29 cellular contexts compared by ENCODE assay signal in genomic region chr2:231047270-231047921, GRCh38. TPM values are rescaled to one million over a fixed set of nuclear protein-coding genes. Genes with fewer than 3 reads are reported as not detected.
DNase-seq lines count a peak whose midpoint lies in the region; ATAC-seq and TF ChIP-seq lines count a peak whose summit lies in the region.
"Had no signal": no experiment of that assay in that cellular context is flagged by ENCODE, and none has a peak within 500 bp of the region (broad histone marks: within the 10 kb centered on the region; RNA-seq: fewer than 3 reads in every experiment).

No MANE protein-coding gene starts in this region.

- TF ChIP-seq CTCF in osteoblast (IDR thresholded peaks at IDR 0.05; ENCODE audit: extremely low read depth, low read depth, low read length), result no peak
- TF ChIP-seq CTCF in upper lobe of right lung (IDR thresholded peaks at IDR 0.05), result no peak

- H3K4me1 ChIP-seq in osteoblast (ENCODE audit: insufficient read depth, low read length), result no peaks in the 10 kb centered on the region
- peaks cover 3% of the 10 kb centered on the region for H3K4me1 ChIP-seq in upper lobe of right lung

- H3K27me3 ChIP-seq in layer of hippocampus (ENCODE audit: control insufficient read depth, insufficient read depth, low read length) (no peaks in the 10 kb centered on the region), osteoblast (ENCODE audit: insufficient read depth, low read length) (peaks cover 38% of the 10 kb centered on the region), upper lobe of right lung (peaks cover 12% of the 10 kb centered on the region)

- no peaks in the 10 kb centered on the region for H4K20me1 ChIP-seq in osteoblast (ENCODE audit: insufficient read depth, low read length)

- H3K27ac ChIP-seq in layer of hippocampus (ENCODE audit: low read depth, low read length), result peak overlapping the region; percentile 90
- no peak overlapping the region for H3K27ac ChIP-seq in osteoblast (ENCODE audit: low read depth, low read length)
- no peak overlapping the region for H3K27ac ChIP-seq in upper lobe of right lung
- H3K27ac ChIP-seq: epithelial cell of prostate, prostate gland, skin epidermis had no signal

- H3K4me2 ChIP-seq in osteoblast (ENCODE audit: insufficient read depth, low read length), result no peak overlapping the region
- H3K4me2 ChIP-seq: GM23338 had no signal

- no peak overlapping the region for H2AFZ ChIP-seq in osteoblast (ENCODE audit: low read length)
- H2AFZ ChIP-seq: GM23338 had no signal

- no peaks in the 10 kb centered on the region for H3K79me2 ChIP-seq in osteoblast (ENCODE audit: insufficient read depth, low read length)

- no peak for ATAC-seq in upper lobe of right lung
- ATAC-seq in esophagus mucosa, result no peak
- ATAC-seq: activated T-cell treated with anti-CD3 and anti-CD28 coated beads, Interleukin-2, amount 50 U/mL, for 4 hours; GM23338; natural killer cell treated with Interleukin-12 subunit alpha and Interleukin-12 subunit beta and Interleukin-15 and Interleukin-18, amount 100 ng/mL, for 72 hours; Panc1; stimulated activated effector memory CD8-positive, alpha-beta T cell treated with anti-CD3 and anti-CD28 coated beads, Interleukin-12 subunit alpha, Interleukin-12 subunit beta, amount 100 ng/mL, for 72 hours had no signal

- H3K4me3 ChIP-seq in osteoblast (ENCODE audit: insufficient read depth, low read length) (no peak overlapping the region), upper lobe of right lung (no peak overlapping the region)
- H3K4me3 ChIP-seq: GM23338, prostate gland, skin epidermis had no signal

- H3K36me3 ChIP-seq in osteoblast (ENCODE audit: insufficient read depth, low read length) (no peaks in the 10 kb centered on the region), upper lobe of right lung (no peaks in the 10 kb centered on the region)
- H3K36me3 ChIP-seq: prostate gland had no signal

- H3K9me3 ChIP-seq in osteoblast (ENCODE audit: low read depth, low read length) (no peaks in the 10 kb centered on the region), upper lobe of right lung (no peaks in the 10 kb centered on the region)
- H3K9me3 ChIP-seq: prostate gland had no signal

- intact Hi-C loops in upper lobe of right lung (cut with DNase I), result no loop called here

- DNase-seq in astrocyte of the hippocampus (ENCODE audit: low read depth, low spot score) (peak; percentile 39), osteoblast (ENCODE audit: insufficient read length, low spot score, missing footprints) (peak; percentile 56), upper lobe of right lung (peak; percentile 37), mesenteric fat pad (ENCODE audit: low spot score) (no peak), NCI-H82 (lab: John Stamatoyannopoulos, UW) (no peak)
- no peak for DNase-seq in stimulated activated CD4-positive, alpha-beta T cell treated with anti-CD3 and anti-CD28 coated beads, Interleukin-4, amount 100 ng/mL, for 1 hour
- DNase-seq: activated naive CD4-positive, alpha-beta T cell treated with Interleukin-2 at 50 U/mL for 16 hours; activated T-cell treated with anti-CD3 and anti-CD28 coated beads, Interleukin-2, amount 50 U/mL, for 4 hours; AML-193; amniotic stem cell; COR-L47; mesenchymal stem cell; NCI-H1436; NCI-H510A; NK-92 treated with Interleukin-12 subunit alpha and Interleukin-12 subunit beta, amount 100 ng/mL, for 24 hours; stimulated activated CD4-positive, alpha-beta T cell treated with anti-CD3 and anti-CD28 coated beads, Interleukin-1b, Interleukin-23, amount 100 ng/mL, for 48 hours; T-helper 1 cell had no signal

RNA-seq across cellular contexts. Expression of gene PSMD1, which starts 9.3 kb away (rescaled TPM):
- total RNA-seq in osteoblast (112 TPM in 2 replicates), upper lobe of right lung (59.0 TPM), mesenteric fat pad (101 TPM), esophagus mucosa (84.0 TPM)

RNA-seq across cellular contexts. Expression of gene C2orf72, which starts 10.1 kb away (rescaled TPM):
- total RNA-seq in osteoblast (not detected in 2 replicates), upper lobe of right lung (1.5 TPM), mesenteric fat pad (not detected), esophagus mucosa (0.08 TPM)
- total RNA-seq: fibroblast of villous mesenchyme, MCF 10A had no signal

RNA-seq across cellular contexts. Expression of gene SPATA3, which starts 51.5 kb away (rescaled TPM):
- total RNA-seq in osteoblast (not detected in 2 replicates), upper lobe of right lung (not detected), mesenteric fat pad (not detected), esophagus mucosa (not detected)
- total RNA-seq: activated T-cell treated with anti-CD3 and anti-CD28 coated beads, Interleukin-2, amount 50 U/mL, for 4 hours; fibroblast of villous mesenchyme; GM23338; kidney epithelial cell; MCF 10A had no signal

Comparison
In these comparisons a context has a peak if more than half of its experiments do, and no peak if none do; other contexts are left out.
1. DNase-seq: peak in astrocyte of the hippocampus (single experiment), osteoblast (single experiment) and upper lobe of right lung (single experiment); none in mesenteric fat pad (single experiment), stimulated activated CD4-positive, alpha-beta T cell treated with anti-CD3 and anti-CD28 coated beads, Interleukin-4, amount 100 ng/mL, for 1 hour (single experiment) and NCI-H82 (single experiment).